In the genomic region with DNA sequence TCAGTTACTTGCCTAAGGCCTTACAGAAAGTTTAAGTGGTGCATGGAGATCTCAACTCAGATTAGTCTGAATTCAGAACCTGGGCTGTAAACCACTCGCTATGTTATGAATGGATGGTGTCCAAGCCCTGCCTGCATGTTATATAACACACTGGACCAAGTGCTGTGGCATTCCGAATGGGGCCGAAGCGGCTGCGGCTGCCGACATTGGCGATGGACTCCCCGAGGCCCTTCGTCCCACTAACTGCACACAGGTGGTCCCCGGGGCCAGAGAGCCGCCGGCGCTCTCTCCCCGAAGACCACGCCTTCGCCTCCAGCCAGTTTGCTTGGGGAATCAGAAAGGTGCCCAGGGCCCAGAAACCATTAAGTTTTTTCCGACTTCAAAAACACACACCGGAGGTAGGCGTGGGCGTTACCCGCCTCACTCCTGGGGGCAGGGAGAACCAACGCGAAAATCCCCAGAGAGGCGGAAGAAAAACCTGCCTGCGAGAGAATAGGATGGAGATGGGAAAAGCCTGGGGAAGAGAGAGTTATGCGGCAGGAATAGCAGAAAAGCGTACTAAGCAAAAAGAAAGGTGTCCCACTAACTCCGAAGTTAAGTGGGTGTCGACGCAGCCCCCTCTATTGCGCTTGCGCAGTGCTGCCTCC, we compare ENCODE assay signal across 1 cellular context.
TF ChIP-seq lines count a peak whose summit lies in the region.

No MANE protein-coding gene starts in this region.

TF ChIP-seq in K562, 482 proteins besides CTCF, POLR2A, EP300 and RAD21 (continued from another document):
- TF ChIP-seq, protein P1, sequence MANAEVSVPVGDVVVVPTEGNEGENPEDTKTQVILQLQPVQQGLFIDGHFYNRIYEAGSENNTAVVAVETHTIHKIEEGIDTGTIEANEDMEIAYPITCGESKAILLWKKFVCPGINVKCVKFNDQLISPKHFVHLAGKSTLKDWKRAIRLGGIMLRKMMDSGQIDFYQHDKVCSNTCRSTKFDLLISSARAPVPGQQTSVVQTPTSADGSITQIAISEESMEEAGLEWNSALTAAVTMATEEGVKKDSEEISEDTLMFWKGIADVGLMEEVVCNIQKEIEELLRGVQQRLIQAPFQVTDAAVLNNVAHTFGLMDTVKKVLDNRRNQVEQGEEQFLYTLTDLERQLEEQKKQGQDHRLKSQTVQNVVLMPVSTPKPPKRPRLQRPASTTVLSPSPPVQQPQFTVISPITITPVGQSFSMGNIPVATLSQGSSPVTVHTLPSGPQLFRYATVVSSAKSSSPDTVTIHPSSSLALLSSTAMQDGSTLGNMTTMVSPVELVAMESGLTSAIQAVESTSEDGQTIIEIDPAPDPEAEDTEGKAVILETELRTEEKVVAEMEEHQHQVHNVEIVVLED (CRISPR knock-in tag; IDR thresholded peaks at IDR 0.05), result no peak
- no peak for TF ChIP-seq ASH1L (IDR thresholded peaks at IDR 0.05; ENCODE audit: borderline replicate concordance, low read depth, partially characterized antibody)
- TF ChIP-seq MTF1 (CRISPR knock-in tag; IDR thresholded peaks at IDR 0.05; ENCODE audit: borderline replicate concordance), result no peak
- TF ChIP-seq, protein P2, sequence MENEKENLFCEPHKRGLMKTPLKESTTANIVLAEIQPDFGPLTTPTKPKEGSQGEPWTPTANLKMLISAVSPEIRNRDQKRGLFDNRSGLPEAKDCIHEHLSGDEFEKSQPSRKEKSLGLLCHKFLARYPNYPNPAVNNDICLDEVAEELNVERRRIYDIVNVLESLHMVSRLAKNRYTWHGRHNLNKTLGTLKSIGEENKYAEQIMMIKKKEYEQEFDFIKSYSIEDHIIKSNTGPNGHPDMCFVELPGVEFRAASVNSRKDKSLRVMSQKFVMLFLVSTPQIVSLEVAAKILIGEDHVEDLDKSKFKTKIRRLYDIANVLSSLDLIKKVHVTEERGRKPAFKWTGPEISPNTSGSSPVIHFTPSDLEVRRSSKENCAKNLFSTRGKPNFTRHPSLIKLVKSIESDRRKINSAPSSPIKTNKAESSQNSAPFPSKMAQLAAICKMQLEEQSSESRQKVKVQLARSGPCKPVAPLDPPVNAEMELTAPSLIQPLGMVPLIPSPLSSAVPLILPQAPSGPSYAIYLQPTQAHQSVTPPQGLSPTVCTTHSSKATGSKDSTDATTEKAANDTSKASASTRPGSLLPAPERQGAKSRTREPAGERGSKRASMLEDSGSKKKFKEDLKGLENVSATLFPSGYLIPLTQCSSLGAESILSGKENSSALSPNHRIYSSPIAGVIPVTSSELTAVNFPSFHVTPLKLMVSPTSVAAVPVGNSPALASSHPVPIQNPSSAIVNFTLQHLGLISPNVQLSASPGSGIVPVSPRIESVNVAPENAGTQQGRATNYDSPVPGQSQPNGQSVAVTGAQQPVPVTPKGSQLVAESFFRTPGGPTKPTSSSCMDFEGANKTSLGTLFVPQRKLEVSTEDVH (IDR thresholded peaks at IDR 0.05; ENCODE audit: low read depth, partially characterized antibody), result no peak
- TF ChIP-seq KLF13 (tag; IDR thresholded peaks at IDR 0.05; ENCODE audit: borderline replicate concordance, low read depth), result peak; percentile 69; the same call in 1 of the 2 replicates
- TF ChIP-seq BRD9 (IDR thresholded peaks at IDR 0.05; ENCODE audit: low read depth, partially characterized antibody), result peak; percentile 54
- no peak for TF ChIP-seq FOXA3 (CRISPR knock-in tag; conservative IDR thresholded peaks at IDR 0.05 in 1 of 2, IDR thresholded peaks at IDR 0.05 in 1 of 2)
- no peak for TF ChIP-seq ARHGAP35 (IDR thresholded peaks at IDR 0.05; ENCODE audit: partially characterized antibody)
- no peak for TF ChIP-seq EWSR1 (IDR thresholded peaks at IDR 0.05; ENCODE audit: borderline replicate concordance, low read depth, partially characterized antibody)
- TF ChIP-seq RBM25 (IDR thresholded peaks at IDR 0.05; ENCODE audit: low read depth, low read length, severe bottlenecking), result no peak
- no peak for TF ChIP-seq MBD2 (IDR thresholded peaks at IDR 0.05; ENCODE audit: borderline replicate concordance, low read depth)
- no peak for TF ChIP-seq ZNF24 (IDR thresholded peaks at IDR 0.05)
